8 cellular contexts compared by ENCODE assay signal in the genomic region with DNA sequence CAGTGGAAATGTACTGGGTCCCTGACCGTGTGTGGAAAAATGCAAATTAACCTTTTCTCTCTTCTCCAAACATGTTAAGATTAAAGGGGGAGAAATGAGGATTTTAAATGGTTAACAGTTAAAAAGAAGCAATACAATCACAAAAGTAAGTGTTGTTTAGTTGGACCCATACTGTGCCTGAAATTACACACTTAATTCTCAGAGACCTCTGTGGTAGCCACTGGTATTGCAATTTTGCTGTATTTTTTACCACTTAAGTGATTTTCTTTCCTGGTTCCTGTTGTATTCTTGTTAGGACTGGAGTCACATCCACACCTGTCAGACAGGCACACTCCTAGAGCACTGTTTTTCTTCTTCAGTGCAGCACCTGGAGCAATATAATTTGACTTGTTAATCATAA.
DNase-seq lines count a peak whose midpoint lies in the region; ATAC-seq and TF ChIP-seq lines count a peak whose summit lies in the region.

No MANE protein-coding gene starts in this region.

- no peaks in the 10 kb centered on the region for H3K79me1 ChIP-seq in mesendoderm (ENCODE audit: low read length)

- H3K27me3 ChIP-seq in mesendoderm (ENCODE audit: insufficient read depth, low read length, poor library complexity), result no peaks in the 10 kb centered on the region

- H3K4me1 ChIP-seq in mesendoderm (ENCODE audit: control insufficient read depth, low read depth, low read length), result no peaks in the 10 kb centered on the region

- TF ChIP-seq POLR2A in GM18505 (IDR thresholded peaks at IDR 0.05; ENCODE audit: borderline replicate concordance, extremely low read depth, insufficient read depth, insufficient read length), result no peak

- no peak overlapping the region for H4K5ac ChIP-seq in mesendoderm (ENCODE audit: low read length)

- H3K4ac ChIP-seq in mesendoderm (ENCODE audit: low read depth, low read length), result no peak overlapping the region

- no peak overlapping the region for H3K27ac ChIP-seq in mesendoderm (ENCODE audit: low read depth, low read length)

- no peak overlapping the region for H3K23ac ChIP-seq in mesendoderm (ENCODE audit: low read length)

- peak; percentile 5 for DNase-seq in RPMI8226
- DNase-seq in mesendoderm, result peak; percentile 25
- DNase-seq in OCI-M2 (lab: John Stamatoyannopoulos, UW; ENCODE audit: unreplicated experiment), result no peak
- DNase-seq in mesenteric fat pad (ENCODE audit: low spot score), result no peak
- DNase-seq in cortex of kidney (lab: John Stamatoyannopoulos, UW), result no peak

- WGBS in mesendoderm (ENCODE audit: extremely low coverage, insufficient coverage, low lambda C conversion rate), result no CpG with 5 or more reads among the region's 1 CpG

- ATAC-seq in GM18505 (IDR thresholded peaks at IDR 0.05; ENCODE audit: unreplicated experiment) (peak; percentile 62), HG02623 (IDR thresholded peaks at IDR 0.05; ENCODE audit: unreplicated experiment) (peak; percentile 61), HG02981 (IDR thresholded peaks at IDR 0.05; ENCODE audit: unreplicated experiment) (no peak)

- no peak overlapping the region for H2BK15ac ChIP-seq in mesendoderm (replicated peaks; ENCODE audit: low read depth)

- no peak overlapping the region for H3K4me2 ChIP-seq in mesendoderm (ENCODE audit: low read length)

- no peaks in the 10 kb centered on the region for H3K36me3 ChIP-seq in mesendoderm (ENCODE audit: control insufficient read depth, insufficient read depth, low read length)

- H2BK120ac ChIP-seq in mesendoderm (ENCODE audit: low read depth, low read length), result no peak overlapping the region

- no peak overlapping the region for H2AK5ac ChIP-seq in mesendoderm (ENCODE audit: low read length)

- H3K56ac ChIP-seq in mesendoderm (ENCODE audit: low read length), result no peak overlapping the region

- no peak overlapping the region for H2BK5ac ChIP-seq in mesendoderm (ENCODE audit: low read length)

- H3K9ac ChIP-seq in mesendoderm (ENCODE audit: low read length), result no peak overlapping the region

- H3K79me2 ChIP-seq in mesendoderm (ENCODE audit: control insufficient read depth, insufficient read depth, low read length), result no peaks in the 10 kb centered on the region

- H3K4me3 ChIP-seq in mesendoderm (ENCODE audit: low read length), result no peak overlapping the region

- no peak overlapping the region for H4K8ac ChIP-seq in mesendoderm (ENCODE audit: low read depth, low read length)

- H3K18ac ChIP-seq in mesendoderm (ENCODE audit: low read length), result no peak overlapping the region

Comparison
In these comparisons a context has a peak if more than half of its experiments do, and no peak if none do; other contexts are left out.
1. DNase-seq: peak in RPMI8226 (single experiment) and mesendoderm (single experiment); none in OCI-M2 (single experiment), mesenteric fat pad (single experiment) and cortex of kidney (single experiment).